14 cellular contexts compared by ENCODE assay signal in the genomic region with DNA sequence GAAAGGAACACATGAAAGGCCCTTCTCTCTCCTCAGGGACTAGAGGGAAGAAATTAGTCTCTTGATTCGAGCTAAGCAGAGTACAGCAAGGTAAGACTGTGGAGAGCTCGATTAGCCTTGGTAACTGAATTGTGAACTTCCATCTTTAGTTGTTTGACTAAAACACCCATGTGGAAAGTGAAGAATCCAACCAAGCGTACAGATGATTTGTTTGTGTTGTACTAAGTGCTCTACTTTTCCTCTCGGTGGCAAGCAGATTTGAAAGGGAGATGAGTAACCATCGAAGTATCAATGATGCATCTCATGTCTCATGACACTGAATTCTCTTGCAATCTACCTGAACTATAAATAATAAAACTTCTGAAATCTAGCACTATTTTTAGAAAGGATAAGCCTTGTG.
DNase-seq lines count a peak whose midpoint lies in the region; ATAC-seq and TF ChIP-seq lines count a peak whose summit lies in the region.
"Had no signal": no experiment of that assay in that cellular context is flagged by ENCODE, and none has a peak within 500 bp of the region (broad histone marks: within the 10 kb centered on the region; RNA-seq: fewer than 3 reads in every experiment).

No MANE protein-coding gene starts in this region.

- TF ChIP-seq CTCF in GM20000 (IDR thresholded peaks at IDR 0.05; ENCODE audit: extremely low read depth, missing control alignments) (no peak), tibial nerve (IDR thresholded peaks at IDR 0.05) (no peak), endothelial cell (IDR thresholded peaks at IDR 0.05; ENCODE audit: unreplicated experiment) (no peak)

- H3K27ac Mint-ChIP-seq in endothelial cell (ENCODE audit: unreplicated experiment), result no peak overlapping the region
- H3K27ac Mint-ChIP-seq: activated naive CD4-positive, alpha-beta T cell treated with anti-CD3 and anti-CD28 coated beads, Interleukin-2, amount 50 U/mL, for 72 hours had no signal

- TF ChIP-seq POLR2A in tibial nerve (IDR thresholded peaks at IDR 0.05), result no peak

- ATAC-seq in GM19351 (IDR thresholded peaks at IDR 0.05; ENCODE audit: unreplicated experiment) (peak; percentile 89), HG02870 (IDR thresholded peaks at IDR 0.05; ENCODE audit: unreplicated experiment) (peak; percentile 72)
- ATAC-seq: activated naive CD4-positive, alpha-beta T cell treated with anti-CD3 and anti-CD28 coated beads, Interleukin-2, amount 50 U/mL, for 72 hours had no signal

- DNase-seq in Caki2 (ENCODE audit: low read depth) (peak; percentile 42), NCI-H345 treated with DMSO at 0.1 percent for 48 hours (lab: John Stamatoyannopoulos, UW; ENCODE audit: unreplicated experiment) (peak; percentile 17), GM20000 (ENCODE audit: low spot score) (no peak), tibial nerve (ENCODE audit: low spot score in 2 of 2) (no peak), endothelial cell (ENCODE audit: low spot score) (no peak)
- DNase-seq in effector memory CD4-positive, alpha-beta T cell, result no peak
- DNase-seq: activated CD4-positive, alpha-beta T cell treated with anti-CD3 and anti-CD28 coated beads for 48 hours; dorsolateral prefrontal cortex; NCI-H446 treated with DMSO at 0.1 percent for 48 hours had no signal

- H3K27me3 ChIP-seq in tibial nerve, result no peaks in the 10 kb centered on the region
- H3K27me3 ChIP-seq in effector memory CD4-positive, alpha-beta T cell (replicated peaks; ENCODE audit: control insufficient read depth, insufficient read depth, low read length, poor library complexity, severe bottlenecking), result no peaks in the 10 kb centered on the region
- H3K27me3 ChIP-seq: dorsolateral prefrontal cortex had no signal

- in situ Hi-C loops in Caki2 (cut with HindIII; ENCODE audit: low pct_unique_long_range_greater_than_20kb, low sequenced_read_pairs), result no loop called here

- no peaks in the 10 kb centered on the region for H3K36me3 Mint-ChIP-seq in endothelial cell (ENCODE audit: low read depth, unreplicated experiment)
- H3K36me3 Mint-ChIP-seq: activated naive CD4-positive, alpha-beta T cell treated with anti-CD3 and anti-CD28 coated beads, Interleukin-2, amount 50 U/mL, for 72 hours had no signal

- no peak overlapping the region for H3K4me3 Mint-ChIP-seq in endothelial cell (ENCODE audit: unreplicated experiment)

- 72 to 80% methylated on average over 5 of the region's 5 CpGs for WGBS in tibial nerve, 2 donors

- no peaks in the 10 kb centered on the region for H3K27me3 Mint-ChIP-seq in endothelial cell (ENCODE audit: unreplicated experiment)

- no peak overlapping the region for H3K4me3 ChIP-seq in tibial nerve
- no peak overlapping the region for H3K4me3 ChIP-seq in effector memory CD4-positive, alpha-beta T cell (ENCODE audit: insufficient read depth, low read depth, low read length, poor library complexity, severe bottlenecking)
- H3K4me3 ChIP-seq: dorsolateral prefrontal cortex, K562, SK-N-MC had no signal

- no peaks in the 10 kb centered on the region for H3K9me3 ChIP-seq in tibial nerve
- no peaks in the 10 kb centered on the region for H3K9me3 ChIP-seq in effector memory CD4-positive, alpha-beta T cell (ENCODE audit: control insufficient read depth, low read length)

- H3K36me3 ChIP-seq in tibial nerve, result no peaks in the 10 kb centered on the region
- no peaks in the 10 kb centered on the region for H3K36me3 ChIP-seq in effector memory CD4-positive, alpha-beta T cell (ENCODE audit: control insufficient read depth, insufficient read depth, low read length)

- H3K4me1 ChIP-seq in tibial nerve, result peaks cover 0 to 50% (median 8%) of the 10 kb centered on the region in 4 donors
- no peaks in the 10 kb centered on the region for H3K4me1 ChIP-seq in effector memory CD4-positive, alpha-beta T cell (ENCODE audit: control insufficient read depth, insufficient read depth, low read length, poor library complexity, severe bottlenecking)

- peaks cover 16% of the 10 kb centered on the region for H3K4me1 Mint-ChIP-seq in endothelial cell (ENCODE audit: unreplicated experiment)

- peak overlapping the region in 1 of 4 donors; percentile 24 for H3K27ac ChIP-seq in tibial nerve
- H3K27ac ChIP-seq in effector memory CD4-positive, alpha-beta T cell (ENCODE audit: insufficient read depth, low read length, poor library complexity, severe bottlenecking), result no peak overlapping the region
- H3K27ac ChIP-seq: dorsolateral prefrontal cortex, SK-N-MC had no signal

- H3K9me3 Mint-ChIP-seq in endothelial cell (ENCODE audit: unreplicated experiment), result no peaks in the 10 kb centered on the region
- H3K9me3 Mint-ChIP-seq: activated naive CD4-positive, alpha-beta T cell treated with anti-CD3 and anti-CD28 coated beads, Interleukin-2, amount 50 U/mL, for 72 hours had no signal

- TF ChIP-seq EP300 in tibial nerve (IDR thresholded peaks at IDR 0.05), result no peak

Comparison
In these comparisons a context has a peak if more than half of its experiments do, and no peak if none do; other contexts are left out.
1. DNase-seq: peak in Caki2 (single experiment) and NCI-H345 treated with DMSO at 0.1 percent for 48 hours (single experiment); none in GM20000 (single experiment), tibial nerve (0 of 2), effector memory CD4-positive, alpha-beta T cell (0 of 3) and endothelial cell (single experiment).